8 cellular contexts compared by ENCODE assay signal in the genomic region with DNA sequence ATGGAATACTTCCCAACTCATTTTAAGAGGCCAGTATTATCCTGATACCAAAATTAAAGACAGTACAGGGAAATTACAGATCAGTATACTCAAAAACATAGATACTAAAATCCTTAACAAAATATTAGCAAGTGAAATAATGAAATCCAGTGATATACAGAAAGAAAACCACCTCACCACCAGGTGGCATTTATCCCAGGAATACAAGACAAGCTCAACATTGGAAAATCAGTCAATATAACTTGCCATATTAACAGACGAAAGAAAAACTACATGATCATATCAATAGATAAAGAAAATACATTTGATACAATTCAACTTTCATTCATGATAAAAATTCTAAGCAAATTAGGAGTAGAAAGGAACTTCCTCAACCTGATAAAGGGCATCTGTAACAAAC. TPM values are rescaled to one million over a fixed set of nuclear protein-coding genes. Genes with fewer than 3 reads are reported as not detected.
DNase-seq lines count a peak whose midpoint lies in the region; ATAC-seq and TF ChIP-seq lines count a peak whose summit lies in the region.

No MANE protein-coding gene starts in this region.

- in situ Hi-C loops in HAP-1 (cut with MboI; ENCODE audit: low sequenced_read_pairs), result no loop called here

- no peaks in the 10 kb centered on the region for H3K9me3 ChIP-seq in CD4-positive, CD25-positive, alpha-beta regulatory T cell (ENCODE audit: control insufficient read depth in 2 of 2, low read length in 2 of 2)
- H3K9me3 ChIP-seq in HAP-1 (no peaks in the 10 kb centered on the region), T-helper 17 cell (ENCODE audit: control insufficient read depth, low read length, poor library complexity, severe bottlenecking) (no peaks in the 10 kb centered on the region), liver (ENCODE audit: control insufficient read depth in 4 of 4, low read length in 3 of 4) (no peaks in the 10 kb centered on the region)

- H3K4me3 Mint-ChIP-seq in CD4-positive, CD25-positive, alpha-beta regulatory T cell, result no peak overlapping the region
- no peak overlapping the region for H3K4me3 Mint-ChIP-seq in T-helper 17 cell

- TF ChIP-seq RAD21 in liver (IDR thresholded peaks at IDR 0.05), result peak; percentile 67 to 75

- no peak overlapping the region for H3K27ac ChIP-seq in CD4-positive, CD25-positive, alpha-beta regulatory T cell (ENCODE audit: insufficient read depth, low read length, poor library complexity, severe bottlenecking)
- H3K27ac ChIP-seq in liver (ENCODE audit: low read depth in 1 of 2, low read length in 2 of 2), result no peak overlapping the region

- H3K27me3 Mint-ChIP-seq in CD4-positive, CD25-positive, alpha-beta regulatory T cell, result no peaks in the 10 kb centered on the region
- H3K27me3 Mint-ChIP-seq in T-helper 17 cell, result no peaks in the 10 kb centered on the region

- H3K4me1 ChIP-seq in CD4-positive, CD25-positive, alpha-beta regulatory T cell (ENCODE audit: control insufficient read depth, insufficient read depth, low read length, poor library complexity, severe bottlenecking), result peaks cover 12% of the 10 kb centered on the region
- no peaks in the 10 kb centered on the region for H3K4me1 ChIP-seq in HAP-1
- H3K4me1 ChIP-seq in liver (ENCODE audit: control insufficient read depth in 4 of 4, insufficient read depth in 4 of 4, low read length in 3 of 4), result peaks cover 0 to 1% (median under 1%) of the 10 kb centered on the region in 4 donors

- no peak overlapping the region for H3K9ac ChIP-seq in liver (ENCODE audit: low read depth in 1 of 2, low read length in 2 of 2)

- WGBS in liver, result 12% methylated on average over 1 of the region's 1 CpG

- no peaks in the 10 kb centered on the region for H3K36me3 ChIP-seq in CD4-positive, CD25-positive, alpha-beta regulatory T cell (ENCODE audit: control insufficient read depth, insufficient read depth, low read length)
- H3K36me3 ChIP-seq in HAP-1 (replicated peaks) (no peaks in the 10 kb centered on the region), liver (ENCODE audit: control insufficient read depth in 4 of 4, insufficient read depth in 3 of 4, low read depth in 1 of 4, low read length in 3 of 4) (no peaks in the 10 kb centered on the region)

- H3K27me3 ChIP-seq in CD4-positive, CD25-positive, alpha-beta regulatory T cell (ENCODE audit: control insufficient read depth, insufficient read depth, low read length), result no peaks in the 10 kb centered on the region
- H3K27me3 ChIP-seq in HAP-1 (ENCODE audit: low read depth) (no peaks in the 10 kb centered on the region), liver (ENCODE audit: control insufficient read depth in 4 of 4, insufficient read depth in 4 of 4, low read length in 3 of 4) (no peaks in the 10 kb centered on the region)

- no peak for ATAC-seq in CD4-positive, CD25-positive, alpha-beta regulatory T cell (ENCODE audit: low read depth in 2 of 2)
- ATAC-seq in T-helper 17 cell (no peak), GM19452 (IDR thresholded peaks at IDR 0.05; ENCODE audit: unreplicated experiment) (no peak), GM21737 (IDR thresholded peaks at IDR 0.05; ENCODE audit: unreplicated experiment) (no peak)

- no peaks in the 10 kb centered on the region for H3K36me3 Mint-ChIP-seq in CD4-positive, CD25-positive, alpha-beta regulatory T cell
- no peaks in the 10 kb centered on the region for H3K36me3 Mint-ChIP-seq in T-helper 17 cell (ENCODE audit: low read depth)

- H3K9me3 Mint-ChIP-seq in CD4-positive, CD25-positive, alpha-beta regulatory T cell, result no peaks in the 10 kb centered on the region

- peak in 1 of 3 donors; percentile 50 for DNase-seq in CD4-positive, CD25-positive, alpha-beta regulatory T cell
- DNase-seq in HAP-1 (ENCODE audit: low spot score in 2 of 2) (peak; percentile 45 to 48), T-helper 17 cell (no peak), C1 segment of cervical spinal cord (lab: John Stamatoyannopoulos, UW) (no peak), NCI-H1930 (lab: John Stamatoyannopoulos, UW) (no peak)

- H3K27ac Mint-ChIP-seq in CD4-positive, CD25-positive, alpha-beta regulatory T cell, result peak overlapping the region in 2 of 3 donors; percentile 18 to 26
- peak overlapping the region; percentile 62 for H3K27ac Mint-ChIP-seq in T-helper 17 cell

- peaks cover 0 to 27% (median 15%) of the 10 kb centered on the region in 4 donors for H3K4me1 Mint-ChIP-seq in CD4-positive, CD25-positive, alpha-beta regulatory T cell
- peaks cover 20% of the 10 kb centered on the region for H3K4me1 Mint-ChIP-seq in T-helper 17 cell

- TF ChIP-seq CTCF in liver (IDR thresholded peaks at IDR 0.05; ENCODE audit: low read depth, low read length, missing input control), result peak; percentile 44

- H3K4me3 ChIP-seq in CD4-positive, CD25-positive, alpha-beta regulatory T cell (ENCODE audit: low read depth, low read length), result no peak overlapping the region
- H3K4me3 ChIP-seq in HAP-1 (no peak overlapping the region), liver (ENCODE audit: low read depth in 1 of 3, low read length in 3 of 3) (no peak overlapping the region)

TF ChIP-seq in liver, 16 proteins besides CTCF, POLR2A, EP300 and RAD21 (continues in another document):
- TF ChIP-seq RXRA (IDR thresholded peaks at IDR 0.05) (no peak), GABPA (IDR thresholded peaks at IDR 0.05 in 1 of 2, conservative IDR thresholded peaks at IDR 0.05 in 1 of 2) (no peak), FOXA2 (IDR thresholded peaks at IDR 0.05) (no peak), ZBTB33 (IDR thresholded peaks at IDR 0.05) (no peak), HNF4G (IDR thresholded peaks at IDR 0.05) (no peak), FOXA1 (IDR thresholded peaks at IDR 0.05) (no peak), ATF3 (IDR thresholded peaks at IDR 0.05) (no peak), HNF4A (conservative IDR thresholded peaks at IDR 0.05) (no peak), SP1 (IDR thresholded peaks at IDR 0.05) (no peak), NR2F2 (IDR thresholded peaks at IDR 0.05) (no peak)
- TF ChIP-seq, protein P1, sequence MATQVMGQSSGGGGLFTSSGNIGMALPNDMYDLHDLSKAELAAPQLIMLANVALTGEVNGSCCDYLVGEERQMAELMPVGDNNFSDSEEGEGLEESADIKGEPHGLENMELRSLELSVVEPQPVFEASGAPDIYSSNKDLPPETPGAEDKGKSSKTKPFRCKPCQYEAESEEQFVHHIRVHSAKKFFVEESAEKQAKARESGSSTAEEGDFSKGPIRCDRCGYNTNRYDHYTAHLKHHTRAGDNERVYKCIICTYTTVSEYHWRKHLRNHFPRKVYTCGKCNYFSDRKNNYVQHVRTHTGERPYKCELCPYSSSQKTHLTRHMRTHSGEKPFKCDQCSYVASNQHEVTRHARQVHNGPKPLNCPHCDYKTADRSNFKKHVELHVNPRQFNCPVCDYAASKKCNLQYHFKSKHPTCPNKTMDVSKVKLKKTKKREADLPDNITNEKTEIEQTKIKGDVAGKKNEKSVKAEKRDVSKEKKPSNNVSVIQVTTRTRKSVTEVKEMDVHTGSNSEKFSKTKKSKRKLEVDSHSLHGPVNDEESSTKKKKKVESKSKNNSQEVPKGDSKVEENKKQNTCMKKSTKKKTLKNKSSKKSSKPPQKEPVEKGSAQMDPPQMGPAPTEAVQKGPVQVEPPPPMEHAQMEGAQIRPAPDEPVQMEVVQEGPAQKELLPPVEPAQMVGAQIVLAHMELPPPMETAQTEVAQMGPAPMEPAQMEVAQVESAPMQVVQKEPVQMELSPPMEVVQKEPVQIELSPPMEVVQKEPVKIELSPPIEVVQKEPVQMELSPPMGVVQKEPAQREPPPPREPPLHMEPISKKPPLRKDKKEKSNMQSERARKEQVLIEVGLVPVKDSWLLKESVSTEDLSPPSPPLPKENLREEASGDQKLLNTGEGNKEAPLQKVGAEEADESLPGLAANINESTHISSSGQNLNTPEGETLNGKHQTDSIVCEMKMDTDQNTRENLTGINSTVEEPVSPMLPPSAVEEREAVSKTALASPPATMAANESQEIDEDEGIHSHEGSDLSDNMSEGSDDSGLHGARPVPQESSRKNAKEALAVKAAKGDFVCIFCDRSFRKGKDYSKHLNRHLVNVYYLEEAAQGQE (IDR thresholded peaks at IDR 0.05), result no peak

RNA-seq across cellular contexts. Expression of gene GNA15, which starts 6.7 kb away (rescaled TPM):
- total RNA-seq in CD4-positive, CD25-positive, alpha-beta regulatory T cell, result 43.0 TPM
- polyA plus RNA-seq in CD4-positive, CD25-positive, alpha-beta regulatory T cell, result 1 to 10 TPM; 4.1 to 8.0 (median 6.2) TPM
- total RNA-seq in T-helper 17 cell (10 to 100 TPM; 28.7 to 54.1 TPM), liver (10 to 100 TPM in 1 of 2 donors, 1 to 10 TPM in 1; 1.6 to 10.4 TPM)
- 1 to 10 TPM in 1 of 2 donors, under 1 TPM in 1; 0.11 to 1.2 TPM for polyA plus RNA-seq in liver

RNA-seq across cellular contexts. Expression of gene GNA11, which starts 35.0 kb away (rescaled TPM):
- total RNA-seq in CD4-positive, CD25-positive, alpha-beta regulatory T cell, result 0.81 TPM
- polyA plus RNA-seq in CD4-positive, CD25-positive, alpha-beta regulatory T cell, result under 1 TPM in 3 of 4 donors, not detected in 1; 0.21 to 0.44 (median 0.23) TPM
- 1 to 10 TPM in 1 of 2 donors, under 1 TPM in 1; 0.85 to 1.6 TPM for total RNA-seq in T-helper 17 cell
- 10 to 100 TPM; 16.9 to 19.6 TPM for total RNA-seq in liver
- polyA plus RNA-seq in liver, result 10 to 100 TPM; 12.5 to 20.2 TPM

RNA-seq across cellular contexts. Expression of gene S1PR4, which starts 49.5 kb away (rescaled TPM):
- 159 TPM for total RNA-seq in CD4-positive, CD25-positive, alpha-beta regulatory T cell
- 100 to 1,000 TPM; 706 to 902 (median 799) TPM for polyA plus RNA-seq in CD4-positive, CD25-positive, alpha-beta regulatory T cell
- 10 to 100 TPM; 83.1 to 97.0 TPM for total RNA-seq in T-helper 17 cell
- total RNA-seq in liver, result 10 to 100 TPM in 1 of 2 donors, 1 to 10 TPM in 1; 3.1 to 11.0 TPM
- 1 to 10 TPM in 1 of 2 donors, under 1 TPM in 1; 0.93 to 1.2 TPM for polyA plus RNA-seq in liver

RNA-seq across cellular contexts. Expression of gene NCLN, which starts 56.6 kb away (rescaled TPM):
- 48.0 TPM for total RNA-seq in CD4-positive, CD25-positive, alpha-beta regulatory T cell
- polyA plus RNA-seq in CD4-positive, CD25-positive, alpha-beta regulatory T cell, result 10 to 100 TPM; 13.3 to 30.8 (median 20.4) TPM
- total RNA-seq in T-helper 17 cell, result 10 to 100 TPM; 47.8 to 50.6 TPM
- 10 to 100 TPM; 29.5 to 42.6 TPM for total RNA-seq in liver
- polyA plus RNA-seq in liver, result 10 to 100 TPM; 34.2 to 50.8 TPM

Comparison
In these comparisons a context has a peak if more than half of its experiments do, and no peak if none do; other contexts are left out.
1. DNase-seq: peak in HAP-1 (2 of 2); none in T-helper 17 cell (0 of 3), C1 segment of cervical spinal cord (0 of 14) and NCI-H1930 (0 of 2).
2. RNA of gene S1PR4, which starts 49.5 kb away (total RNA-seq): 159 TPM in CD4-positive, CD25-positive, alpha-beta regulatory T cell (single experiment) and 83.1 to 97.0 TPM in T-helper 17 cell; 3.1 to 11.0 TPM in liver; every median in the first group is over 4 times any median in the second.